Comparison of ENCODE assay signal across 14 cellular contexts in the genomic region with DNA sequence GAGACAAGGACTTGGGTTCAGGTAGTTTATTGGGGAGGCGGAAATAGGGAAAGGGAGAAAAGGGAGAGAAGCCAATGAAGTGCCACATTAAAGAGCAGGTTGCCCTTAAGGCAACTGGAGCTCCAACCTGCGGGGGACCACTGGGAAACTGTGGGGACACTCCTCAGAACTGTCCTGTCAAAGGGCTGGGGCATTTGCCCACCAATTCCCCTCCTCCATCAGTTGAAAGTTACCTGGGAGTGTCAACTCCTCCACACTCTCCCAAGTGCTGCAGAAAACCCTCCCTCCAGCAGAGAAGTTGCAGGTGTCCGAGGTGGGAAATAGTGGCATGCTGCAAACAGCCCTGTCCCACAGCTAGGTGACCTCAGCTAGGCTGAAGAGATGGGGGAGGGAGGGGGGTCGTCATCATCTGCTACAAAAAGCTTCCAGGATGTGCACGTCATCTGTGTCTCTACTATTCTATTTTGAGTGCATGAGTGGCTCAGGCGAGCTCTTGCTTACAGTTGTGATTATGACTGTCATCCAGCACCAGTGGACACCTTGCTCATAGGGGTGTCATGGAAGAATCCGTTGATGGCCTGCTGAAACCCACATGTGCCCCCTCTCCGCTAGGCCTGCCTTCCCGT.
"Had no signal": no experiment of that assay in that cellular context is flagged by ENCODE, and none has a peak within 500 bp of the region (broad histone marks: within the 10 kb centered on the region; RNA-seq: fewer than 3 reads in every experiment).

No MANE protein-coding gene starts in this region.

- H3K9me3 ChIP-seq: ovary, thyroid gland had no signal

- H3K4me3 ChIP-seq: lung, ovary, thyroid gland had no signal

- H3K27me3 ChIP-seq: brain microvascular endothelial cell, ovary, thyroid gland had no signal

- DNase-seq: activated CD4-positive, alpha-beta T cell treated with anti-CD3 and anti-CD28 coated beads, Interleukin-2, amount 50 U/mL, for 1 hour; activated naive CD4-positive, alpha-beta T cell treated with Interleukin-2 at 50 U/mL for 16 hours; activated T-cell treated with anti-CD3 and anti-CD28 coated beads for 4 hours; anterior cingulate cortex; brain microvascular endothelial cell; effector memory CD4-positive, alpha-beta T cell; foreskin fibroblast; ovary; stimulated activated CD4-positive, alpha-beta T cell treated with anti-CD3 and anti-CD28 coated beads, Interleukin-2, amount 100 ng/mL, for 48 hours; stimulated activated naive B cell treated with anti-CD40 and anti-IgM and Interleukin-4, amounts not matched to agents 10 μg/mL and 1 μg/mL and 100 μg/mL, for 72 hours; thyroid gland had no signal

- ATAC-seq: activated CD4-positive, CD25-positive, alpha-beta regulatory T cell treated with anti-CD3 and anti-CD28 coated beads, Interleukin-2, amount 50 U/mL, for 24 hours; activated T-helper 17 cell treated with anti-CD3 and anti-CD28 coated beads, Interleukin-2, amount 50 U/mL, for 72 hours; stimulated activated naive B cell treated with anti-CD40 and anti-IgM and Interleukin-4, amounts not matched to agents 10 μg/mL and 1 μg/mL and 100 μg/mL, for 72 hours had no signal

- H3K27ac ChIP-seq: brain microvascular endothelial cell, ovary, thyroid gland had no signal

- H3K36me3 ChIP-seq: brain microvascular endothelial cell, ovary, thyroid gland had no signal
